ENCODE assay signal across 12 cellular contexts in the genomic region with DNA sequence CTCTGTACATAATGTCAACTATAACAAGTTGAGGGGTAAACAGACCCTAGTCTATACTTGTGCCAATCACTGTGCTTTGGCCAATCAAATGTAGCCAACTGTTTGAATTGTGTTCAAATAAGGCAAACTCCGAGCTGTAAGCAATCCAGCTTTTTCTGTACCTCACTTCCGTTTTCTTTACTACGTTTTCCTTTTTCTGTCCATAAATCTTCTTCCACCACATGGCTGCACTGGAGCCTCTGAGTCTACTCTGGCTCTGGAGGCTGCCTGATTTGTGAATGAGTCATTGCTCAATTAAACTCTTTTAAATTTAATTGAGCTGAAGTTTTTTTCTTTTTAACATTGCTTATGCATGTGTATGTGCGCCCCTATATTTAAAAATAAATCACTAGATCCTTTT. TPM values are rescaled to one million over a fixed set of nuclear protein-coding genes. Genes with fewer than 3 reads are reported as not detected.
DNase-seq lines count a peak whose midpoint lies in the region; ATAC-seq and TF ChIP-seq lines count a peak whose summit lies in the region.
"Had no signal": no experiment of that assay in that cellular context is flagged by ENCODE, and none has a peak within 500 bp of the region (broad histone marks: within the 10 kb centered on the region; RNA-seq: fewer than 3 reads in every experiment).

No MANE protein-coding gene starts in this region.

- TF ChIP-seq EP300 in gastroesophageal sphincter (IDR thresholded peaks at IDR 0.05) = no peak

- H3F3A ChIP-seq in GM23248 (ENCODE audit: insufficient read depth) = no peaks in the 10 kb centered on the region

- H3K4me1 ChIP-seq in GM23248 (ENCODE audit: insufficient read depth) (peaks cover 18% of the 10 kb centered on the region), gastroesophageal sphincter (no peaks in the 10 kb centered on the region)

- peak overlapping the region; percentile 73 for H2AFZ ChIP-seq in GM23248

- H3K9ac ChIP-seq in GM23248 = peak overlapping the region; percentile 1; the same call in 1 of the 2 replicates

- no peaks in the 10 kb centered on the region for H4K20me1 ChIP-seq in GM23248 (ENCODE audit: insufficient read depth)

- DNase-seq in GM23248 (peak; percentile 86), SIG-M5 treated with dmso at 0.1 percent for 504 hours (lab: John Stamatoyannopoulos, UW; ENCODE audit: unreplicated experiment) (peak; percentile 82), ACHN (no peak), NCI-H2227 treated with DMSO at 0.1 percent for 48 hours (lab: John Stamatoyannopoulos, UW) (no peak)
- DNase-seq: DND-41, islet precursor cell, MM.1S had no signal

- H3K9me3 ChIP-seq in GM23248 (ENCODE audit: low read depth) (no peaks in the 10 kb centered on the region), gastroesophageal sphincter (no peaks in the 10 kb centered on the region)
- H3K9me3 ChIP-seq: SJSA1 had no signal

- H3K27ac ChIP-seq in GM23248 (peak overlapping the region; percentile 60), gastroesophageal sphincter (peak overlapping the region in 3 of 4 donors; percentile 18 to 54 (median 34)), skin epidermis (peak overlapping the region in 16 of 21 experiments; percentile 19 to 83 (median 56))
- H3K27ac ChIP-seq: SJSA1 had no signal

- TF ChIP-seq CTCF in gastroesophageal sphincter (IDR thresholded peaks at IDR 0.05) = no peak

- no peaks in the 10 kb centered on the region for H3K79me2 ChIP-seq in GM23248 (ENCODE audit: insufficient read depth)

- 4 to 5% methylated on average over 4 of the region's 4 CpGs for WGBS in GM23248 (ENCODE audit: low coverage in 1 of 2, low lambda C conversion rate in 2 of 2, missing lambda C conversion rate in 2 of 2), 2 experiments
- 24 to 42% methylated on average over 4 of the region's 4 CpGs for WGBS in gastroesophageal sphincter (ENCODE audit: low coverage in 1 of 2), 2 donors

- H3K27me3 ChIP-seq in GM23248 (replicated peaks; ENCODE audit: insufficient read depth) (no peaks in the 10 kb centered on the region), gastroesophageal sphincter (no peaks in the 10 kb centered on the region)

- no peaks in the 10 kb centered on the region for H3K9me2 ChIP-seq in GM23248 (ENCODE audit: insufficient read depth)

- H3K4me3 ChIP-seq in GM23248 (no peak overlapping the region), gastroesophageal sphincter (no peak overlapping the region), skin epidermis (no peak overlapping the region)
- H3K4me3 ChIP-seq: SJSA1 had no signal

- no peaks in the 10 kb centered on the region for H3K36me3 ChIP-seq in GM23248 (ENCODE audit: low read depth)
- no peaks in the 10 kb centered on the region for H3K36me3 ChIP-seq in gastroesophageal sphincter
- H3K36me3 ChIP-seq: SJSA1 had no signal

- TF ChIP-seq POLR2A in gastroesophageal sphincter (IDR thresholded peaks at IDR 0.05) = no peak

- peak overlapping the region; percentile 44 for H3K4me2 ChIP-seq in GM23248 (ENCODE audit: unreplicated experiment)

- in situ Hi-C loops in GM23248 (cut with MboI) = no loop called here
- in situ Hi-C loops in ACHN (cut with HindIII; ENCODE audit: low pct_ligation_motif_present, low pct_unique_long_range_greater_than_20kb, low sequenced_read_pairs) = no loop called here

- ATAC-seq in gastroesophageal sphincter (no peak), HG02678 (IDR thresholded peaks at IDR 0.05; ENCODE audit: unreplicated experiment) (no peak), GM18511 (IDR thresholded peaks at IDR 0.05; ENCODE audit: unreplicated experiment) (no peak)

RNA-seq across cellular contexts. Expression of a gene that starts 29.7 kb away (rescaled TPM):
- total RNA-seq in GM23248 (2014; rRNA removed; shearing (Covaris generic)) = not detected in 2 replicates
- not detected in 2 replicates for polyA plus RNA-seq in GM23248 (2016; fragmentation: Nextera tagmentation; extraction: Ambion mirVana)
- total RNA-seq in gastroesophageal sphincter = 1 to 10 TPM; 1.4 to 4.7 (median 2.4) TPM
- total RNA-seq: SJSA1 had no signal

RNA-seq across cellular contexts. Expression of a gene that starts 38.6 kb away (rescaled TPM):
- not detected in 2 replicates for total RNA-seq in GM23248 (2014; rRNA removed; shearing (Covaris generic))
- polyA plus RNA-seq in GM23248 (2016; fragmentation: Nextera tagmentation; extraction: Ambion mirVana) = not detected in 2 replicates
- total RNA-seq in gastroesophageal sphincter = not detected
- total RNA-seq: SJSA1 had no signal

RNA-seq across cellular contexts. Expression of a gene that starts 58.7 kb away (rescaled TPM):
- not detected in 2 replicates for total RNA-seq in GM23248 (2014; rRNA removed; shearing (Covaris generic))
- not detected in 2 replicates for polyA plus RNA-seq in GM23248 (2016; fragmentation: Nextera tagmentation; extraction: Ambion mirVana)
- not detected for total RNA-seq in gastroesophageal sphincter
- total RNA-seq: SJSA1 had no signal

Comparison
In these comparisons a context has a peak if more than half of its experiments do, and no peak if none do; other contexts are left out.
1. DNase-seq: peak in GM23248 (single experiment) and SIG-M5 treated with dmso at 0.1 percent for 504 hours (single experiment); none in ACHN (single experiment) and NCI-H2227 treated with DMSO at 0.1 percent for 48 hours (single experiment).
2. Peak in every context shown above with its lines, with median percentiles within 50 percentile points of each other: H3K27ac ChIP-seq.